In the genomic region with DNA sequence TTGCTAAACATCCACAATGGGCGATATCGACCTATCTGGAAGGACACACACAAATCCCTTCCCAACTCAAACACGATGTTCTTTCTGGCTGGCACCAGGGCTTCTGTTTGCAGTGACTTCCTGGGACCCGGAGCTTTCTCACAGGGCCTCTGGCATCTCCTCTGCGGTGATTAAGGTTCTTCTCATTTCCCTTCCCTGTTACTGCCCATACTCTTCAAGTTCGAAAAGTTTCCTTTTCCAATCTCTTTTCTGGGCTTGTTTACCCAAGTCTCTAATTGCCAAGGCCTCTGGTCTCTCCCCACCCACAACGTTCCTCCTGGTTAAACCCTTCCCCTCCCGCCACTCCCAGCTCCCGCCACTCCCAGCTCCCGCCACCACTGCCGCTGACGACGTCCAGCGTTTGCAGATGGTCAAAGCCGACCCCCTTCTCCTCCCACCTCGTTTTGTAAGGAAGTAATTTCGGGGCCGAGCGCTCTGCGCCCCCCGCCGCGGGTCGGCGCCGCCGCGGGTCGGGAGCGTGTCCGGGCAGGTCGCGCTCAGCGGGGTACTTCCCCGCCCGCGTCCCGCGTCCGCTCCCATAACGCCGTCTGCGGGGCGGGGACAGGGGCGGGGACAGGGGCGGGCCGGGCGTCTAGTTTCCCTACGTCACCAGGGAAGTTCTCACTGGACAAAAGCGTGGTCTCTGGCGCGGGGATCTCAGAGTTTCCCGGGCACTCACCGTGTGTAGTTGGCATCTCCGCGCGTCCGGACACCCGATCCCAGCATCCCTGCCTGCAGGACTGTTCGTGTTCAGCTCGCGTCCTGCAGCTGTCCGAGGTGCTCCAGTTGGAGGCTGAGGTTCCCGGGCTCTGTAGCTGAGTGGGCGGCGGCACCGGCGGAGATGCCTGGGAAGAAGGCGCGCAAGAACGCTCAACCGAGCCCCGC, we compare ENCODE assay signal across 8 cellular contexts. TPM values are rescaled to one million over a fixed set of nuclear protein-coding genes. Genes with fewer than 3 reads are reported as not detected.
DNase-seq lines count a peak whose midpoint lies in the region; ATAC-seq and TF ChIP-seq lines count a peak whose summit lies in the region.

A gene (plus strand): TSS at position 699 of the 924 bp plus-strand sequence. CDS start 182 bp downstream, at position 881.

- no peak for TF ChIP-seq CTCF in WI38 (IDR thresholded peaks at IDR 0.05; ENCODE audit: low read depth, low read length)
- TF ChIP-seq CTCF in mammary epithelial cell (conservative IDR thresholded peaks at IDR 0.05 in 1 of 2, IDR thresholded peaks at IDR 0.05 in 1 of 2; ENCODE audit: extremely low read depth in 1 of 2, insufficient read depth in 1 of 2, low read depth in 1 of 2, low read length in 2 of 2) = no peak

- intact Hi-C loops in mammary epithelial cell (cut with micrococcal nuclease) = loop anchor here (1.0 to 10.0 kb wide), 4 partner anchors 54 to 155 kb away; no protein-coding TSS in a partner anchor

- no peaks in the 10 kb centered on the region for H4K20me1 ChIP-seq in mammary epithelial cell (ENCODE audit: insufficient read depth, low read length)

- H3K79me2 ChIP-seq in mammary epithelial cell (ENCODE audit: insufficient read depth, low read length) = peaks cover 50% of the 10 kb centered on the region

- in situ Hi-C loops in mammary epithelial cell (cut with MboI; ENCODE audit: low sequenced_read_pairs in 2 of 2) = loop anchor here in 1 of 2 donors (10.0 kb wide), 2 partner anchors 55 to 65 kb away; no protein-coding TSS in a partner anchor

- 15% methylated on average over 3 of the region's 73 CpGs for WGBS in mammary epithelial cell (ENCODE audit: low coverage, missing lambda C conversion rate)

- peak within 1 kb of the TSS; percentile 88 for H3K4me2 ChIP-seq in mammary epithelial cell (ENCODE audit: insufficient read depth, low read depth, low read length)

- no TSS peak for BruUV-seq in mammary epithelial cell (replicated peaks; lab: Mats Ljungman, UMichigan)

- H3K36me3 ChIP-seq in mammary epithelial cell (ENCODE audit: insufficient read depth, low read length) = peaks cover 13% of the 10 kb centered on the region

- dilution Hi-C loops in mammary epithelial cell (cut with HindIII; ENCODE audit: low sequenced_read_pairs) = loop anchor here (25.0 kb wide), 1 partner anchor 163 kb away; no protein-coding TSS in a partner anchor

- ATAC-seq in GM19023 (IDR thresholded peaks at IDR 0.05; ENCODE audit: unreplicated experiment) (peak; percentile 71), HG03175 (IDR thresholded peaks at IDR 0.05; ENCODE audit: unreplicated experiment) (peak; percentile 70)

- H3K27ac ChIP-seq in mammary epithelial cell (ENCODE audit: insufficient read depth, low read depth, low read length) = peak within 1 kb of the TSS; percentile 98

- peak within 1 kb of the TSS; percentile 93 for H2AFZ ChIP-seq in mammary epithelial cell (ENCODE audit: low read depth, low read length)

- no peaks in the 10 kb centered on the region for H3K9me3 ChIP-seq in mammary epithelial cell (replicated peaks; ENCODE audit: insufficient read depth, low read length)

- DNase-seq in AG08395 (ENCODE audit: low spot score) (peak; percentile 92), NCI-H226 (peak; percentile 77), mammary epithelial cell (peak; percentile 95), islet precursor cell (peak; percentile 97)
- DNase-seq in stimulated activated CD4-positive, alpha-beta T cell treated with anti-CD3 and anti-CD28 coated beads, Interleukin-15, amount 100 ng/mL, for 1 hour (ENCODE audit: low read depth in 1 of 2, low spot score in 1 of 2) = peak; percentile 67 to 85

- CTCF ChIA-PET in mammary epithelial cell (lab: Charles Lee; ENCODE audit: low non-redundant PET) = no interaction called here

- H3K4me3 ChIP-seq in WI38 (ENCODE audit: low read depth, low read length) = peak within 1 kb of the TSS; percentile 77
- peak within 1 kb of the TSS; percentile 79 to 99 (median 83) for H3K4me3 ChIP-seq in mammary epithelial cell (replicated peaks in 1 of 3; ENCODE audit: insufficient read depth in 1 of 3, low read depth in 2 of 3, low read length in 3 of 3)

- H3K9ac ChIP-seq in mammary epithelial cell (ENCODE audit: insufficient read depth, low read length) = peak within 1 kb of the TSS; percentile 99

- peaks cover 24% of the 10 kb centered on the region for H3K4me1 ChIP-seq in mammary epithelial cell (ENCODE audit: insufficient read depth, low read length)

- H3K27me3 ChIP-seq in mammary epithelial cell (ENCODE audit: insufficient read depth, low read length) = no peaks in the 10 kb centered on the region

RNA-seq across cellular contexts. Expression of the gene that starts here (rescaled TPM):
- total RNA-seq in mammary epithelial cell = 10 to 100 TPM; 17.8 to 34.3 TPM
- 14.4 TPM for polyA plus RNA-seq in mammary epithelial cell
- 4.2 TPM for polyA minus RNA-seq in mammary epithelial cell

Comparison
In these comparisons a context has a peak if more than half of its experiments do, and no peak if none do; other contexts are left out.
1. Peak in every context shown above with its lines: DNase-seq, ATAC-seq, H3K4me3 ChIP-seq and H3K27ac ChIP-seq.